ENCODE assay signal across 11 cellular contexts in the genomic region with DNA sequence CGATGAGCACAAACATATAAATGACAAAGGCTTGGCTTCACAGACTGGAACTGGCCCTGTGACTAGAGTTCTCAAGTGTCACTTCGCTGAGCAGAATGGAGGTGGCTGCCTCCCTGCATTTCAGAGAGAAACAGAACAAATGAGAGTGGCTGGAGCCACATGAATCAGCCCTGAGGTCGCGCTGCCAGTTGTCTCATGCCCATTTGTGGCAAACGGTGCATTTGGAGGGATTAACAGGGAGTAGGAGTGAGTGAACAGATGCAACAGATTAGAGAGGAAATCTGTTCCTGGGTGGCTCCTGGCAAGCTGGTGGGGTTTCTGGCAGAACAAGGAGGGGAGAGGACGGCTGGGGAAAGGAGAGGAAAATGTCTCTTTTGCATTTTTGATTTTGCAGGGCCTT. TPM values are rescaled to one million over a fixed set of nuclear protein-coding genes. Genes with fewer than 3 reads are reported as not detected.
A peak's percentile ranks its signal among the peaks of the same experiment; 100 is the strongest.
DNase-seq lines count a peak whose midpoint lies in the region; ATAC-seq and TF ChIP-seq lines count a peak whose summit lies in the region.
"Had no signal": no experiment of that assay in that cellular context is flagged by ENCODE, and none has a peak within 500 bp of the region (broad histone marks: within the 10 kb centered on the region; RNA-seq: fewer than 3 reads in every experiment).

No MANE protein-coding gene starts in this region.

- H3K36me3 Mint-ChIP-seq in activated CD4-positive, alpha-beta T cell treated with anti-CD3 and anti-CD28 coated beads, Interleukin-2, amount 10 ng/mL, durations not matched to agents 24 days and 14 days (ENCODE audit: low read depth) = no peaks in the 10 kb centered on the region
- peaks cover 2% of the 10 kb centered on the region for H3K36me3 Mint-ChIP-seq in activated T-cell treated with anti-CD3 and anti-CD28 coated beads, Interleukin-2, amount 50 U/mL, for 4 hours (ENCODE audit: insufficient read depth)

- intact Hi-C loops in activated CD4-positive, alpha-beta T cell treated with anti-CD3 and anti-CD28 coated beads, Interleukin-2, amount 10 ng/mL, durations not matched to agents 24 days and 14 days (cut with micrococcal nuclease) = no loop called here

- no peak overlapping the region for H3K4me3 Mint-ChIP-seq in activated CD4-positive, alpha-beta T cell treated with anti-CD3 and anti-CD28 coated beads, Interleukin-2, amount 10 ng/mL, durations not matched to agents 24 days and 14 days
- H3K4me3 Mint-ChIP-seq in activated T-cell treated with anti-CD3 and anti-CD28 coated beads, Interleukin-2, amount 50 U/mL, for 4 hours = no peak overlapping the region
- H3K4me3 Mint-ChIP-seq: CD4-positive, CD25-positive, alpha-beta regulatory T cell had no signal

- no peak overlapping the region for H3K9ac ChIP-seq in DND-41 (ENCODE audit: low read depth, low read length)

- no peak overlapping the region for H3K4me3 ChIP-seq in DND-41 (ENCODE audit: low read depth in 1 of 2, low read length in 2 of 2)
- H3K4me3 ChIP-seq in neuron (ENCODE audit: low read length) = no peak overlapping the region
- H3K4me3 ChIP-seq: heart right ventricle had no signal

- no peak overlapping the region for H3K27ac ChIP-seq in DND-41 (ENCODE audit: low read length)

- H3K4me1 ChIP-seq in DND-41 (ENCODE audit: insufficient read depth, low read length) = no peaks in the 10 kb centered on the region
- H3K4me1 ChIP-seq in neuron (ENCODE audit: insufficient read depth, low read length) = peaks cover 12% of the 10 kb centered on the region

- DNase-seq in DND-41 = peak; percentile 16
- DNase-seq in NCI-H2107 (lab: John Stamatoyannopoulos, UW) = peak; percentile 11
- DNase-seq in cerebellar cortex (ENCODE audit: low spot score) = peak; percentile 77
- DNase-seq in activated CD4-positive, alpha-beta T cell treated with anti-CD3 and anti-CD28 coated beads, Interleukin-2, amount 10 ng/mL, durations not matched to agents 24 days and 14 days = no peak
- DNase-seq in activated T-cell treated with anti-CD3 and anti-CD28 coated beads, Interleukin-2, amount 50 U/mL, for 4 hours = no peak
- DNase-seq in GM19240 (ENCODE audit: insufficient read length, low spot score) = no peak
- no peak for DNase-seq in NCI-H1105 (lab: John Stamatoyannopoulos, UW)
- DNase-seq: CD4-positive, CD25-positive, alpha-beta regulatory T cell; heart right ventricle; stimulated activated CD4-positive, alpha-beta T cell treated with anti-CD3 and anti-CD28 coated beads, Interleukin-4, amount 100 ng/mL, for 4 hours had no signal

- H3K4me2 ChIP-seq in DND-41 (ENCODE audit: insufficient read depth, low read length) = no peak overlapping the region

- no peak for TF ChIP-seq CTCF in DND-41 (IDR thresholded peaks at IDR 0.05; ENCODE audit: borderline replicate concordance, extremely low read depth, low read length, poor library complexity, severe bottlenecking)

- peaks cover 4% of the 10 kb centered on the region for H3K9me3 Mint-ChIP-seq in activated CD4-positive, alpha-beta T cell treated with anti-CD3 and anti-CD28 coated beads, Interleukin-2, amount 10 ng/mL, durations not matched to agents 24 days and 14 days
- H3K9me3 Mint-ChIP-seq in activated T-cell treated with anti-CD3 and anti-CD28 coated beads, Interleukin-2, amount 50 U/mL, for 4 hours = peaks cover 4% of the 10 kb centered on the region

- ATAC-seq in DND-41 (ENCODE audit: insufficient read depth, low read depth) = peak; percentile 65
- ATAC-seq in activated T-cell treated with anti-CD3 and anti-CD28 coated beads, Interleukin-2, amount 50 U/mL, for 4 hours = no peak
- ATAC-seq: heart right ventricle had no signal

- no peaks in the 10 kb centered on the region for H3K36me3 ChIP-seq in DND-41 (ENCODE audit: insufficient read depth, low read length)
- no peaks in the 10 kb centered on the region for H3K36me3 ChIP-seq in neuron (ENCODE audit: insufficient read depth, low read length)
- H3K36me3 ChIP-seq: heart right ventricle had no signal

- H2AFZ ChIP-seq in DND-41 (ENCODE audit: low read depth, low read length) (no peak overlapping the region), neuron (ENCODE audit: low read depth, low read length) (peak overlapping the region; percentile 65)

- peaks cover 4% of the 10 kb centered on the region for H3K4me1 Mint-ChIP-seq in activated CD4-positive, alpha-beta T cell treated with anti-CD3 and anti-CD28 coated beads, Interleukin-2, amount 10 ng/mL, durations not matched to agents 24 days and 14 days
- peaks cover 2% of the 10 kb centered on the region for H3K4me1 Mint-ChIP-seq in activated T-cell treated with anti-CD3 and anti-CD28 coated beads, Interleukin-2, amount 50 U/mL, for 4 hours (ENCODE audit: low read depth)

- H3K9me3 ChIP-seq in DND-41 (ENCODE audit: insufficient read depth, low read length, severe bottlenecking) = no peaks in the 10 kb centered on the region
- H3K9me3 ChIP-seq in neuron (ENCODE audit: low read length) = peaks cover 2% of the 10 kb centered on the region

- H3K27ac Mint-ChIP-seq in activated CD4-positive, alpha-beta T cell treated with anti-CD3 and anti-CD28 coated beads, Interleukin-2, amount 10 ng/mL, durations not matched to agents 24 days and 14 days = no peak overlapping the region

- H3K79me2 ChIP-seq in DND-41 (ENCODE audit: insufficient read depth, low read length) = no peaks in the 10 kb centered on the region

- no peaks in the 10 kb centered on the region for H3K27me3 ChIP-seq in DND-41 (ENCODE audit: insufficient read depth, low read length, poor library complexity)
- no peaks in the 10 kb centered on the region for H3K27me3 ChIP-seq in neuron (ENCODE audit: insufficient read depth, low read length)
- H3K27me3 ChIP-seq: heart right ventricle had no signal

- no peaks in the 10 kb centered on the region; the same call in 1 of the 2 replicates for H4K20me1 ChIP-seq in DND-41 (ENCODE audit: insufficient read depth, low read length)

- H3K27me3 Mint-ChIP-seq in activated CD4-positive, alpha-beta T cell treated with anti-CD3 and anti-CD28 coated beads, Interleukin-2, amount 10 ng/mL, durations not matched to agents 24 days and 14 days = no peaks in the 10 kb centered on the region
- no peaks in the 10 kb centered on the region for H3K27me3 Mint-ChIP-seq in activated T-cell treated with anti-CD3 and anti-CD28 coated beads, Interleukin-2, amount 50 U/mL, for 4 hours (ENCODE audit: low read depth)
- H3K27me3 Mint-ChIP-seq: CD4-positive, CD25-positive, alpha-beta regulatory T cell had no signal

RNA-seq across cellular contexts. Expression of gene STIM2, which starts 57.2 kb away (rescaled TPM):
- 43.2 and 46.0 TPM in 2 replicates for total RNA-seq in activated CD4-positive, alpha-beta T cell treated with anti-CD3 and anti-CD28 coated beads, Interleukin-2, amount 10 ng/mL, durations not matched to agents 24 days and 14 days
- 10 to 100 TPM; 26.9 to 30.7 (median 29.8) TPM for total RNA-seq in activated T-cell treated with anti-CD3 and anti-CD28 coated beads, Interleukin-2, amount 50 U/mL, for 4 hours

Comparison
In these comparisons a context has a peak if more than half of its experiments do, and no peak if none do; other contexts are left out.
1. DNase-seq: peak in DND-41 (single experiment), NCI-H2107 (single experiment) and cerebellar cortex (single experiment); none in activated CD4-positive, alpha-beta T cell treated with anti-CD3 and anti-CD28 coated beads, Interleukin-2, amount 10 ng/mL, durations not matched to agents 24 days and 14 days (single experiment), activated T-cell treated with anti-CD3 and anti-CD28 coated beads, Interleukin-2, amount 50 U/mL, for 4 hours (single experiment), GM19240 (single experiment) and NCI-H1105 (single experiment).